In the genomic region with DNA sequence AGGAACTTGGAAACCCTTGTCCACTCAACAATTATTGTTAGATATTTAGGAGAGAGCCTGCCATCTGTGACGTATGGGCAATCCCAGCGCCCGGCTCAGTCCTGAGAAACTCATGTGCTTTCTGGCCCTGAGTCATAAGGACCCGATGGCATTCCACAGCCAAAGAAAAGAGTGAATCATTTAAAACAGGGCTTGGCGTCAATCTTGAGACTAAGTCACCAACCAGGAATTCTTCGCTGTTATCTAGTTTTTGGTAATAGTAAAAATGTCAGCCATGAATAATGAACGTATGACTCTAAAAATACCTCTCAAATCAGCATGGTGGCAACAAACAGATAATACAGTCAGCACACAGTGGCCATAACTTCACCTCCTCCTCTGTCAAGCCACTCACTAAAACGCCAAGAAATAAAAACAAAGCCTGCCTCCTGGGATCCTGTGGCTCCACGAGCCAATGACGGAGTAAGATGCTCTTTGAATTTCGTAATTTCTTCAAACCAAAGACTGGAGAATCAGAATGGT, we compare ENCODE assay signal across 10 cellular contexts.
DNase-seq lines count a peak whose midpoint lies in the region; ATAC-seq and TF ChIP-seq lines count a peak whose summit lies in the region.
"Had no signal": no experiment of that assay in that cellular context is flagged by ENCODE, and none has a peak within 500 bp of the region (broad histone marks: within the 10 kb centered on the region; RNA-seq: fewer than 3 reads in every experiment).

No MANE protein-coding gene starts in this region.

- H3K4me1 Mint-ChIP-seq in osteocyte (ENCODE audit: unreplicated experiment), result peaks cover 26% of the 10 kb centered on the region

- POLR2A ChIA-PET in RWPE1 (lab: Yijun Ruan, JAX; ENCODE audit: low non-redundant PET), result no interaction called here

- no peaks in the 10 kb centered on the region for H3K36me3 Mint-ChIP-seq in osteocyte (ENCODE audit: unreplicated experiment)

- TF ChIP-seq CTCF in AG09319 (IDR thresholded peaks at IDR 0.05; ENCODE audit: low read depth, low read length) (no peak), RWPE1 (conservative IDR thresholded peaks at IDR 0.05; ENCODE audit: low read depth) (no peak), fibroblast of pulmonary artery (IDR thresholded peaks at IDR 0.05; ENCODE audit: low read length, missing control alignments) (no peak), osteocyte (IDR thresholded peaks at IDR 0.05) (no peak)

- H3K27me3 Mint-ChIP-seq in osteocyte (ENCODE audit: unreplicated experiment), result no peaks in the 10 kb centered on the region

- peak overlapping the region; percentile 36 for H3K4me3 Mint-ChIP-seq in osteocyte (ENCODE audit: unreplicated experiment)

- H3K27ac ChIP-seq in RWPE1, result peak overlapping the region; percentile 60

- no peak for ATAC-seq in GM18907 (IDR thresholded peaks at IDR 0.05; ENCODE audit: unreplicated experiment)

- peak; percentile 89 for DNase-seq in AG09319 (ENCODE audit: extremely low read depth, low read depth)
- peak; percentile 98 for DNase-seq in RWPE1 (ENCODE audit: low spot score)
- DNase-seq in fibroblast of pulmonary artery (ENCODE audit: low read depth), result peak; percentile 99
- no peak for DNase-seq in osteocyte (ENCODE audit: extremely low spot score, unreplicated experiment)
- DNase-seq in SHP77 (lab: John Stamatoyannopoulos, UW), result no peak
- DNase-seq in NCI-H1694 treated with DMSO at 0.1 percent for 48 hours (lab: John Stamatoyannopoulos, UW), result no peak
- DNase-seq in NCI-H1417 (lab: John Stamatoyannopoulos, UW), result no peak
- DNase-seq: Caco-2; stimulated activated CD4-positive, alpha-beta T cell treated with anti-CD3 and anti-CD28 coated beads, Interleukin-15, amount 100 ng/mL, for 24 hours had no signal

- H3K27ac Mint-ChIP-seq in osteocyte (ENCODE audit: unreplicated experiment), result peak overlapping the region; percentile 89

- no peak overlapping the region for H3K4me3 ChIP-seq in fibroblast of pulmonary artery (replicated peaks; ENCODE audit: low read depth, low read length)

- H3K9me3 Mint-ChIP-seq in osteocyte (ENCODE audit: unreplicated experiment), result no peaks in the 10 kb centered on the region

- CTCF ChIA-PET in RWPE1 (lab: Yijun Ruan, JAX), result no interaction called here

Comparison
In these comparisons a context has a peak if more than half of its experiments do, and no peak if none do; other contexts are left out.
1. DNase-seq: peak in AG09319 (single experiment), RWPE1 (single experiment) and fibroblast of pulmonary artery (single experiment); none in osteocyte (single experiment), SHP77 (0 of 2), NCI-H1694 treated with DMSO at 0.1 percent for 48 hours (single experiment) and NCI-H1417 (0 of 3).